In genomic region chr10:103763374-103764202, GRCh38 we compare ENCODE assay signal across 8 cellular contexts.
DNase-seq lines count a peak whose midpoint lies in the region; ATAC-seq and TF ChIP-seq lines count a peak whose summit lies in the region.

No MANE protein-coding gene starts in this region.

- H3K27me3 Mint-ChIP-seq in glutamatergic neuron (ENCODE audit: unreplicated experiment) = no peaks in the 10 kb centered on the region

- H3K27ac ChIP-seq in A673 (ENCODE audit: low read depth, low read length, poor library complexity, severe bottlenecking) = peak overlapping the region; percentile 60

- no peaks in the 10 kb centered on the region for H3K36me3 Mint-ChIP-seq in glutamatergic neuron (ENCODE audit: unreplicated experiment)

- CTCF ChIA-PET in A673 (lab: Charles Lee) = interaction anchor here (0.6 kb wide), 1 partner anchor 94 kb away, joined by 3 read pairs; no protein-coding TSS in a partner anchor

- peaks cover 36% of the 10 kb centered on the region for H3K4me1 Mint-ChIP-seq in glutamatergic neuron (ENCODE audit: low read depth, unreplicated experiment)

- peaks cover 34% of the 10 kb centered on the region for H3K4me1 ChIP-seq in A673 (ENCODE audit: insufficient read depth, low read length, poor library complexity, severe bottlenecking)

- POLR2A ChIA-PET in A673 (lab: Charles Lee; ENCODE audit: low non-redundant PET) = no interaction called here

- no peak overlapping the region for H3K4me3 ChIP-seq in A673 (ENCODE audit: low read depth, low read length, poor library complexity, severe bottlenecking)

- no peaks in the 10 kb centered on the region for H3K36me3 ChIP-seq in A673 (ENCODE audit: insufficient read depth, low read length, poor library complexity, severe bottlenecking)

- no TSS peak for BruUV-seq in A673 (replicated peaks; lab: Mats Ljungman, UMichigan)

- DNase-seq in A673 (ENCODE audit: low spot score) (peak; percentile 58), SKM-1 treated with dmso at 0.1 percent for 144 hours (lab: John Stamatoyannopoulos, UW; ENCODE audit: unreplicated experiment) (peak; percentile 96), glutamatergic neuron (no peak), NCI-H748 treated with DMSO at 0.1 percent for 48 hours (lab: John Stamatoyannopoulos, UW) (no peak), HUDEP-2 (lab: John Stamatoyannopoulos, UW; ENCODE audit: unreplicated experiment in 76 of 76) (no peak), NCI-H2227 (lab: John Stamatoyannopoulos, UW; ENCODE audit: unreplicated experiment) (no peak)

- H3K27me3 ChIP-seq in A673 (replicated peaks; ENCODE audit: insufficient read depth, low read depth, low read length, poor library complexity) = no peaks in the 10 kb centered on the region

- no peak for ATAC-seq in HG03457 (IDR thresholded peaks at IDR 0.05; ENCODE audit: unreplicated experiment)

- no peaks in the 10 kb centered on the region for H3K9me3 Mint-ChIP-seq in glutamatergic neuron (ENCODE audit: unreplicated experiment)

- peak overlapping the region; percentile 29 for H3K27ac Mint-ChIP-seq in glutamatergic neuron (ENCODE audit: unreplicated experiment)

- TF ChIP-seq CTCF in A673 (conservative IDR thresholded peaks at IDR 0.05; ENCODE audit: low read depth, low read length) (no peak), glutamatergic neuron (IDR thresholded peaks at IDR 0.05; ENCODE audit: partially characterized antibody, unreplicated experiment) (no peak)

- no peaks in the 10 kb centered on the region for H3K9me3 ChIP-seq in A673 (ENCODE audit: low read depth, low read length, poor library complexity, severe bottlenecking)

- H3K4me3 Mint-ChIP-seq in glutamatergic neuron (ENCODE audit: unreplicated experiment) = peak overlapping the region; percentile 42

- peak; percentile 41 for TF ChIP-seq POLR2A in GM19099 (IDR thresholded peaks at IDR 0.05; ENCODE audit: extremely low read depth, insufficient read length, low read depth)

- intact Hi-C loops in A673 (cut with micrococcal nuclease; ENCODE audit: unreplicated experiment) = no loop called here

Comparison
In these comparisons a context has a peak if more than half of its experiments do, and no peak if none do; other contexts are left out.
1. DNase-seq: peak in A673 (single experiment) and SKM-1 treated with dmso at 0.1 percent for 144 hours (single experiment); none in glutamatergic neuron (single experiment), NCI-H748 treated with DMSO at 0.1 percent for 48 hours (single experiment), HUDEP-2 (0 of 76) and NCI-H2227 (single experiment).